ENCODE assay signal across 1 cellular context in the genomic region with DNA sequence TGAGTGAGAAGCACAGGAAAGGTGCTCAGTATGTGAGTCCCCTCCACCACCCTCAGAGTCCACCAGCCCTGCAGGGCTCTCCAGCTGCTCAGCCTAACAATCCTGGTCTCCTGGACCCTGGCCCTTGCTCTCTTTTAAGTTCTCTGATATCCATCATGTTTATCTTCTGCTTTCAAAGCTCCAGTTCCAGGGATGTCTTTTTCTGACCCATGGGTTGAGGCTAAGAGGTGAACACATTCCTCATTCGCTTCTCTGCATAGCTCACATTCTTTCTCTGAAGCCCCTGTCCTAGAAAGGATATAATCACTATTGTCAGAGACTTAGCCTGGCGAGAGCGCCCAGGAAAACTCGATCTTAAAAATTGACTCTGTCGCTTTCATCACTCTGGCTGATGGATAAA.
TF ChIP-seq lines count a peak whose summit lies in the region.

No MANE protein-coding gene starts in this region.

TF ChIP-seq in GM23338, 12 proteins besides CTCF, POLR2A, EP300 and RAD21:
- TF ChIP-seq, protein P1, sequence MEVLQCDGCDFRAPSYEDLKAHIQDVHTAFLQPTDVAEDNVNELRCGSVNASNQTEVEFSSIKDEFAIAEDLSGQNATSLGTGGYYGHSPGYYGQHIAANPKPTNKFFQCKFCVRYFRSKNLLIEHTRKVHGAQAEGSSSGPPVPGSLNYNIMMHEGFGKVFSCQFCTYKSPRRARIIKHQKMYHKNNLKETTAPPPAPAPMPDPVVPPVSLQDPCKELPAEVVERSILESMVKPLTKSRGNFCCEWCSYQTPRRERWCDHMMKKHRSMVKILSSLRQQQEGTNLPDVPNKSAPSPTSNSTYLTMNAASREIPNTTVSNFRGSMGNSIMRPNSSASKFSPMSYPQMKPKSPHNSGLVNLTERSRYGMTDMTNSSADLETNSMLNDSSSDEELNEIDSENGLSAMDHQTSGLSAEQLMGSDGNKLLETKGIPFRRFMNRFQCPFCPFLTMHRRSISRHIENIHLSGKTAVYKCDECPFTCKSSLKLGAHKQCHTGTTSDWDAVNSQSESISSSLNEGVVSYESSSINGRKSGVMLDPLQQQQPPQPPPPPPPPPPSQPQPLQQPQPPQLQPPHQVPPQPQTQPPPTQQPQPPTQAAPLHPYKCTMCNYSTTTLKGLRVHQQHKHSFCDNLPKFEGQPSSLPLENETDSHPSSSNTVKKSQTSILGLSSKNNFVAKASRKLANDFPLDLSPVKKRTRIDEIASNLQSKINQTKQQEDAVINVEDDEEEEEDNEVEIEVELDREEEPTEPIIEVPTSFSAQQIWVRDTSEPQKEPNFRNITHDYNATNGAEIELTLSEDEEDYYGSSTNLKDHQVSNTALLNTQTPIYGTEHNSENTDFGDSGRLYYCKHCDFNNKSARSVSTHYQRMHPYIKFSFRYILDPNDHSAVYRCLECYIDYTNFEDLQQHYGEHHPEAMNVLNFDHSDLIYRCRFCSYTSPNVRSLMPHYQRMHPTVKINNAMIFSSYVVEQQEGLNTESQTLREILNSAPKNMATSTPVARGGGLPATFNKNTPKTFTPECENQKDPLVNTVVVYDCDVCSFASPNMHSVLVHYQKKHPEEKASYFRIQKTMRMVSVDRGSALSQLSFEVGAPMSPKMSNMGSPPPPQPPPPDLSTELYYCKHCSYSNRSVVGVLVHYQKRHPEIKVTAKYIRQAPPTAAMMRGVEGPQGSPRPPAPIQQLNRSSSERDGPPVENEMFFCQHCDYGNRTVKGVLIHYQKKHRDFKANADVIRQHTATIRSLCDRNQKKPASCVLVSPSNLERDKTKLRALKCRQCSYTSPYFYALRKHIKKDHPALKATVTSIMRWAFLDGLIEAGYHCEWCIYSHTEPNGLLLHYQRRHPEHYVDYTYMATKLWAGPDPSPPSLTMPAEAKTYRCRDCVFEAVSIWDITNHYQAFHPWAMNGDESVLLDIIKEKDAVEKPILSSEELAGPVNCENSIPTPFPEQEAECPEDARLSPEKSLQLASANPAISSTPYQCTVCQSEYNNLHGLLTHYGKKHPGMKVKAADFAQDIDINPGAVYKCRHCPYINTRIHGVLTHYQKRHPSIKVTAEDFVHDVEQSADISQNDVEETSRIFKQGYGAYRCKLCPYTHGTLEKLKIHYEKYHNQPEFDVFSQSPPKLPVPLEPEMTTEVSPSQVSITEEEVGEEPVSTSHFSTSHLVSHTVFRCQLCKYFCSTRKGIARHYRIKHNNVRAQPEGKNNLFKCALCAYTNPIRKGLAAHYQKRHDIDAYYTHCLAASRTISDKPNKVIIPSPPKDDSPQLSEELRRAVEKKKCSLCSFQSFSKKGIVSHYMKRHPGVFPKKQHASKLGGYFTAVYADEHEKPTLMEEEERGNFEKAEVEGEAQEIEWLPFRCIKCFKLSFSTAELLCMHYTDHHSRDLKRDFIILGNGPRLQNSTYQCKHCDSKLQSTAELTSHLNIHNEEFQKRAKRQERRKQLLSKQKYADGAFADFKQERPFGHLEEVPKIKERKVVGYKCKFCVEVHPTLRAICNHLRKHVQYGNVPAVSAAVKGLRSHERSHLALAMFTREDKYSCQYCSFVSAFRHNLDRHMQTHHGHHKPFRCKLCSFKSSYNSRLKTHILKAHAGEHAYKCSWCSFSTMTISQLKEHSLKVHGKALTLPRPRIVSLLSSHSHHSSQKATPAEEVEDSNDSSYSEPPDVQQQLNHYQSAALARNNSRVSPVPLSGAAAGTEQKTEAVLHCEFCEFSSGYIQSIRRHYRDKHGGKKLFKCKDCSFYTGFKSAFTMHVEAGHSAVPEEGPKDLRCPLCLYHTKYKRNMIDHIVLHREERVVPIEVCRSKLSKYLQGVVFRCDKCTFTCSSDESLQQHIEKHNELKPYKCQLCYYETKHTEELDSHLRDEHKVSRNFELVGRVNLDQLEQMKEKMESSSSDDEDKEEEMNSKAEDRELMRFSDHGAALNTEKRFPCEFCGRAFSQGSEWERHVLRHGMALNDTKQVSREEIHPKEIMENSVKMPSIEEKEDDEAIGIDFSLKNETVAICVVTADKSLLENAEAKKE (CRISPR knock-in tag; IDR thresholded peaks at IDR 0.05): peak; percentile 69
- TF ChIP-seq, protein P2, sequence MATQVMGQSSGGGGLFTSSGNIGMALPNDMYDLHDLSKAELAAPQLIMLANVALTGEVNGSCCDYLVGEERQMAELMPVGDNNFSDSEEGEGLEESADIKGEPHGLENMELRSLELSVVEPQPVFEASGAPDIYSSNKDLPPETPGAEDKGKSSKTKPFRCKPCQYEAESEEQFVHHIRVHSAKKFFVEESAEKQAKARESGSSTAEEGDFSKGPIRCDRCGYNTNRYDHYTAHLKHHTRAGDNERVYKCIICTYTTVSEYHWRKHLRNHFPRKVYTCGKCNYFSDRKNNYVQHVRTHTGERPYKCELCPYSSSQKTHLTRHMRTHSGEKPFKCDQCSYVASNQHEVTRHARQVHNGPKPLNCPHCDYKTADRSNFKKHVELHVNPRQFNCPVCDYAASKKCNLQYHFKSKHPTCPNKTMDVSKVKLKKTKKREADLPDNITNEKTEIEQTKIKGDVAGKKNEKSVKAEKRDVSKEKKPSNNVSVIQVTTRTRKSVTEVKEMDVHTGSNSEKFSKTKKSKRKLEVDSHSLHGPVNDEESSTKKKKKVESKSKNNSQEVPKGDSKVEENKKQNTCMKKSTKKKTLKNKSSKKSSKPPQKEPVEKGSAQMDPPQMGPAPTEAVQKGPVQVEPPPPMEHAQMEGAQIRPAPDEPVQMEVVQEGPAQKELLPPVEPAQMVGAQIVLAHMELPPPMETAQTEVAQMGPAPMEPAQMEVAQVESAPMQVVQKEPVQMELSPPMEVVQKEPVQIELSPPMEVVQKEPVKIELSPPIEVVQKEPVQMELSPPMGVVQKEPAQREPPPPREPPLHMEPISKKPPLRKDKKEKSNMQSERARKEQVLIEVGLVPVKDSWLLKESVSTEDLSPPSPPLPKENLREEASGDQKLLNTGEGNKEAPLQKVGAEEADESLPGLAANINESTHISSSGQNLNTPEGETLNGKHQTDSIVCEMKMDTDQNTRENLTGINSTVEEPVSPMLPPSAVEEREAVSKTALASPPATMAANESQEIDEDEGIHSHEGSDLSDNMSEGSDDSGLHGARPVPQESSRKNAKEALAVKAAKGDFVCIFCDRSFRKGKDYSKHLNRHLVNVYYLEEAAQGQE (IDR thresholded peaks at IDR 0.05; ENCODE audit: unreplicated experiment): no peak
